In the genomic region with DNA sequence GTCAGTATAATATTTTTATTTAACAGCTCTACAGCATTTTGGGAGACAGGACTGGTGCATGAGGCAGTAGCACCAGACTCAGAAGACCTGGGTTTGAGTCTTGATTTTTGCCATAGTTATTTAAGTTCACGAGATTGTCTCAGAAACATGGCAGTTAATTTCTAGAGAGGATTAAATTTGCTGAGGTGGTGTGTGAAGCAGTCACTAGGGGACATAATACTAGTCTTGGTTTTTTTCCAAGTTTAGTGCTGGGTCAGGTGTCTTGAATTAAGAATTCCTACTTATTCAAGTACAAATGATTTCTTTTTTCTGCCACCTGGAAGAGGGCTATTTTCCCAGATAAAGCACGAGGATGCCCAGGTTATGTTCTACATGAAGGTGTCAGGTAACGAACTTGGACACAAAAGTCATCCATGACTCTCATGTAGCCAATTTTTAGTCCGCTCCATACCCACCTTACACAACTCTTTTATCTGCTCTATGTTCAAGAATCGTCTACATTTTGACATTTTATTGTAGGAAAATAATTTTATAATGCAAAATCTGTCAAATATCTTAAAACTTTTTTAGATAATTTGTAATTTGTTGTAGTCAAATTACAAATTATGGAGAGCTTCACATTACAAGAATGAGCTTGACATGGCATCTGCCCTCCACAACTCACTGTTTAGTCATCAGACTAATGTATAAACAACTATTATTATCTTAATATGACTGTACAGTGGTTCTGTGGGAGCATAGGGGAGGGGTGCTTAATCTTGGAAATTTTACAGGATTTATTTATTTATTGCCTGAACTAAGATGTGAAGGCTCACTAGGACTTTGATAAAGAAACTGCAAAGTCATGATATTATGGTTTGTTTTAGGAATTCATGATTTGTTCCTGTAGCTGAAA, we compare ENCODE assay signal across 8 cellular contexts. TPM values are rescaled to one million over a fixed set of nuclear protein-coding genes. Genes with fewer than 3 reads are reported as not detected.
DNase-seq lines count a peak whose midpoint lies in the region; ATAC-seq and TF ChIP-seq lines count a peak whose summit lies in the region.

No MANE protein-coding gene starts in this region.

- H3K9me3 Mint-ChIP-seq in mesothelial cell of epicardium, result no peaks in the 10 kb centered on the region

- no peak for TF ChIP-seq CTCF in cardiac fibroblast (IDR thresholded peaks at IDR 0.05; ENCODE audit: low read depth, low read length)
- TF ChIP-seq CTCF in mesothelial cell of epicardium (IDR thresholded peaks at IDR 0.05; ENCODE audit: unreplicated experiment), result no peak

- no peaks in the 10 kb centered on the region for H3K27me3 Mint-ChIP-seq in mesothelial cell of epicardium (ENCODE audit: low read depth)

- H3K27ac Mint-ChIP-seq in mesothelial cell of epicardium, result peak overlapping the region; percentile 100

- peak overlapping the region; percentile 95 to 99 for H3K4me3 ChIP-seq in cardiac fibroblast (replicated peaks in 1 of 2; ENCODE audit: low read depth in 2 of 2, low read length in 2 of 2)

- H3K4me1 Mint-ChIP-seq in mesothelial cell of epicardium, result peaks cover 50% of the 10 kb centered on the region

- DNase-seq in NCI-H2171 treated with DMSO at 0.1 percent for 48 hours (lab: John Stamatoyannopoulos, UW), result peak; percentile 56
- DNase-seq in NCI-H2171 (lab: John Stamatoyannopoulos, UW), result no peak
- DNase-seq in NCI-H2029 (lab: John Stamatoyannopoulos, UW), result peak; percentile 4
- peak; percentile 51 to 79 for DNase-seq in cardiac fibroblast (ENCODE audit: low read depth in 2 of 2)
- no peak for DNase-seq in mesothelial cell of epicardium (ENCODE audit: low spot score in 2 of 2, unreplicated experiment in 2 of 2)
- no peak for DNase-seq in NK-92 treated with Interleukin-12 subunit alpha and Interleukin-12 subunit beta, amount 100 ng/mL, for 24 hours (lab: John Stamatoyannopoulos, UW)

- H3K4me3 Mint-ChIP-seq in mesothelial cell of epicardium, result peak overlapping the region; percentile 100

- ATAC-seq in HG02938 (IDR thresholded peaks at IDR 0.05; ENCODE audit: unreplicated experiment) (no peak), GM18873 (IDR thresholded peaks at IDR 0.05; ENCODE audit: low FRiP score, unreplicated experiment) (no peak)

- H3K36me3 Mint-ChIP-seq in mesothelial cell of epicardium, result peaks cover 18% of the 10 kb centered on the region

RNA-seq across cellular contexts. Expression of gene MARCHF7, which starts 1.6 kb away (rescaled TPM):
- total RNA-seq in mesothelial cell of epicardium, result 128 to 133 TPM (median 131 TPM) in 3 replicates

Comparison
In these comparisons a context has a peak if more than half of its experiments do, and no peak if none do; other contexts are left out.
1. DNase-seq: peak in NCI-H2171 treated with DMSO at 0.1 percent for 48 hours (single experiment), NCI-H2029 (single experiment) and cardiac fibroblast (2 of 2); none in NCI-H2171 (single experiment), mesothelial cell of epicardium (0 of 2) and NK-92 treated with Interleukin-12 subunit alpha and Interleukin-12 subunit beta, amount 100 ng/mL, for 24 hours (single experiment).